Comparison of ENCODE assay signal across 11 cellular contexts in genomic region chr9:132849168-132849831, GRCh38. TPM values are rescaled to one million over a fixed set of nuclear protein-coding genes. Genes with fewer than 3 reads are reported as not detected.
DNase-seq lines count a peak whose midpoint lies in the region; ATAC-seq and TF ChIP-seq lines count a peak whose summit lies in the region.
"Had no signal": no experiment of that assay in that cellular context is flagged by ENCODE, and none has a peak within 500 bp of the region (broad histone marks: within the 10 kb centered on the region; RNA-seq: fewer than 3 reads in every experiment).

No MANE protein-coding gene starts in this region.

- peaks cover 0 to 2% (median 1%) of the 10 kb centered on the region in 3 donors for H3K27me3 Mint-ChIP-seq in immature natural killer cell (ENCODE audit: low read depth in 3 of 3)
- H3K27me3 Mint-ChIP-seq: type B pancreatic cell had no signal

- TF ChIP-seq EP300 in transverse colon (IDR thresholded peaks at IDR 0.05; ENCODE audit: low read depth): peak; percentile 82

- peaks cover 7 to 9% of the 10 kb centered on the region in 2 donors for H3K4me1 Mint-ChIP-seq in immature natural killer cell

- peak overlapping the region; percentile 42 for H3K27ac ChIP-seq in left ventricle myocardium inferior (replicated peaks)
- H3K27ac ChIP-seq in transverse colon: peak overlapping the region; percentile 40 to 72 (median 64)
- H3K27ac ChIP-seq: coronary artery had no signal

- H3K9me3 ChIP-seq in left ventricle myocardium inferior (replicated peaks) (no peaks in the 10 kb centered on the region), transverse colon (no peaks in the 10 kb centered on the region)

- H3K4me3 ChIP-seq in left ventricle myocardium inferior (no peak overlapping the region), transverse colon (peak overlapping the region in 3 of 4 donors; percentile 4 to 36 (median 15))
- H3K4me3 ChIP-seq: coronary artery had no signal

- H3K27me3 ChIP-seq in left ventricle myocardium inferior (ENCODE audit: low read depth) (no peaks in the 10 kb centered on the region), transverse colon (no peaks in the 10 kb centered on the region)

- in situ Hi-C loops in transverse colon (cut with MboI; ENCODE audit: low pct_ligation_motif_present in 1 of 4, low pct_unique_long_range_greater_than_20kb in 1 of 4, low sequenced_read_pairs in 3 of 4): no loop called here

- ATAC-seq in GM19467 (IDR thresholded peaks at IDR 0.05; ENCODE audit: unreplicated experiment): no peak

- intact Hi-C loops in left ventricle myocardium inferior (cut with micrococcal nuclease): no loop called here
- intact Hi-C loops in transverse colon (cut with DNase I; ENCODE audit: low total_unique reads): no loop called here

- no peaks in the 10 kb centered on the region for H3K36me3 Mint-ChIP-seq in immature natural killer cell
- H3K36me3 Mint-ChIP-seq: type B pancreatic cell had no signal

- H3K27ac Mint-ChIP-seq in immature natural killer cell: no peak overlapping the region
- H3K27ac Mint-ChIP-seq: nephron progenitor cell, type B pancreatic cell had no signal

- WGBS in transverse colon (ENCODE audit: low coverage in 1 of 2), 2 donors: 30 to 51% methylated on average over 6 to 16 of the region's 16 CpGs

- DNase-seq in stimulated activated CD4-positive, alpha-beta T cell treated with anti-CD3 and anti-CD28 coated beads, Interleukin-4, amount 100 ng/mL, for 1 hour: peak; percentile 5
- no peak for DNase-seq in stimulated activated CD4-positive, alpha-beta T cell treated with anti-CD3 and anti-CD28 coated beads, Interleukin-4, amount 100 ng/mL, for 24 hours
- peak; percentile 36 for DNase-seq in activated CD4-positive, CD25-positive, alpha-beta regulatory T cell treated with anti-CD3 and anti-CD28 coated beads, Interleukin-2, amount 50 U/mL, for 72 hours
- DNase-seq in left ventricle myocardium inferior (peak; percentile 28), transverse colon (peak; percentile 58), AML-193 (lab: John Stamatoyannopoulos, UW) (no peak), immature natural killer cell (no peak)
- DNase-seq: nephron progenitor cell had no signal

- no peak for TF ChIP-seq CTCF in left ventricle myocardium inferior (IDR thresholded peaks at IDR 0.05; ENCODE audit: borderline replicate concordance)
- no peak for TF ChIP-seq CTCF in transverse colon (IDR thresholded peaks at IDR 0.05)

- TF ChIP-seq POLR2A in transverse colon (IDR thresholded peaks at IDR 0.05): no peak

- no peak overlapping the region for H3K4me3 Mint-ChIP-seq in immature natural killer cell
- H3K4me3 Mint-ChIP-seq: nephron progenitor cell, type B pancreatic cell had no signal

- H3K9me3 Mint-ChIP-seq in immature natural killer cell: no peaks in the 10 kb centered on the region
- H3K9me3 Mint-ChIP-seq: type B pancreatic cell had no signal

- H3K4me1 ChIP-seq in left ventricle myocardium inferior (peaks cover 8% of the 10 kb centered on the region), transverse colon (no peaks in the 10 kb centered on the region)

- H3K36me3 ChIP-seq in left ventricle myocardium inferior: no peaks in the 10 kb centered on the region
- H3K36me3 ChIP-seq in transverse colon: no peaks in the 10 kb centered on the region

RNA-seq across cellular contexts. Expression of gene AK8, which starts 28.8 kb away (rescaled TPM):
- total RNA-seq in left ventricle myocardium inferior (0.74 TPM), transverse colon (1 to 10 TPM in 1 of 4 donors, under 1 TPM in 1, not detected in 2; 0.27 to 1.3 TPM)
- 1 to 10 TPM in 2 of 3 donors, not detected in 1; 1.9 to 3.3 TPM for polyA plus RNA-seq in immature natural killer cell

RNA-seq across cellular contexts. Expression of gene SPACA9, which starts 29.4 kb away (rescaled TPM):
- 5.7 TPM for total RNA-seq in left ventricle myocardium inferior
- total RNA-seq in transverse colon: 1 to 10 TPM in 3 of 4 donors, under 1 TPM in 1; 1.00 to 9.0 (median 1.7) TPM
- polyA plus RNA-seq in immature natural killer cell: 1 to 10 TPM; 1.6 to 6.5 (median 2.4) TPM

Comparison
In these comparisons a context has a peak if more than half of its experiments do, and no peak if none do; other contexts are left out.
1. DNase-seq: peak in stimulated activated CD4-positive, alpha-beta T cell treated with anti-CD3 and anti-CD28 coated beads, Interleukin-4, amount 100 ng/mL, for 1 hour (single experiment), activated CD4-positive, CD25-positive, alpha-beta regulatory T cell treated with anti-CD3 and anti-CD28 coated beads, Interleukin-2, amount 50 U/mL, for 72 hours (single experiment), left ventricle myocardium inferior (single experiment) and transverse colon (single experiment); none in stimulated activated CD4-positive, alpha-beta T cell treated with anti-CD3 and anti-CD28 coated beads, Interleukin-4, amount 100 ng/mL, for 24 hours (single experiment), AML-193 (0 of 2) and immature natural killer cell (0 of 3).